ENCODE assay signal across 1 cellular context in the genomic region with DNA sequence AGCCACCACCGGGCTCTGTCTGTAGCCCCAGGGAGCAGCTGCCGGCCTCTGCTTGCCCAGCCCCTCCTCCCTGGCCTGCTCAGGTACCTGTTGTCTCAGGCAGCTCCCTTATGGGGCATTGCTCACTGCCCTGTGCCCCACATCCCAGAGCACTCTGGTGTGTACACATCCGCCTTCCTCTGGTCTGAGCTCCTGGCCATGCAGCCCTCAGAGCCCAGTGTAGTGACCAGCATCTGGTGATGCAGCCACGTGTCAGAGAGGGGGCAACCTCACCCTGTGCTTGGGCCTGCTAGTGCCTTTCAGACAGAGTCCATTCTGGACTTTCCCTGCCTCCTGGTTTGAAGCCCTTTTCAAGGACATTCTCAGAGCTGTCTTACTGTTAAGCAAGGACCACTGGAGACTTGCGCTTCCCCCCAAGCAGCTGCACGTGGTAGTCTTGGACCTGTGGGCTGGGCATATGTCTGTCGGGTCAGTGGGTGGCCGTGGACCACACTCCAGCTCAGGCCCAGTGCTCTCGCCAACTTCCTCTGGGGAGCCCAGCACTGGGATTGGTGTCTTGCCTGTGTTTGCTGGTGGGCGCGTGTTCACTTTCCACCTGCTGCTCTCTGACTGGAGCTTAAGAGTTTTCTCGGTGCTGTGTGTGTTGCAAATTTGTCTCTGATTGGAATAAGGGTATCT.
TF ChIP-seq lines count a peak whose summit lies in the region.

No MANE protein-coding gene starts in this region.

TF ChIP-seq in HepG2, 621 proteins besides CTCF, POLR2A, EP300 and RAD21 (continued from another document):
- TF ChIP-seq ZBTB33 (CRISPR knock-in tag; IDR thresholded peaks at IDR 0.05) (0 out of 2 replicates have a peak, but pooled peaks have one; percentile 15), HHEX (CRISPR knock-in tag; IDR thresholded peaks at IDR 0.05) (no peak), ZNF572 (CRISPR knock-in tag; IDR thresholded peaks at IDR 0.05) (no peak), ZNF687 (CRISPR knock-in tag; IDR thresholded peaks at IDR 0.05) (peak; percentile 84), NAIF1 (CRISPR knock-in tag; IDR thresholded peaks at IDR 0.05; ENCODE audit: borderline replicate concordance) (no peak)
